ENCODE assay signal across 22 cellular contexts in genomic region chr5:173486826-173487225, GRCh38.
DNase-seq lines count a peak whose midpoint lies in the region; ATAC-seq and TF ChIP-seq lines count a peak whose summit lies in the region.
"Had no signal": no experiment of that assay in that cellular context is flagged by ENCODE, and none has a peak within 500 bp of the region (broad histone marks: within the 10 kb centered on the region; RNA-seq: fewer than 3 reads in every experiment).

No MANE protein-coding gene starts in this region.

- H3K4ac ChIP-seq in IMR-90 (ENCODE audit: low read depth, low read length) = no peak overlapping the region

- H3K9me1 ChIP-seq in IMR-90 (ENCODE audit: insufficient read depth, low read length) = no peaks in the 10 kb centered on the region

- TF ChIP-seq CTCF in IMR-90 (conservative IDR thresholded peaks at IDR 0.05; ENCODE audit: low read depth, low read length) (no peak), mammary epithelial cell (conservative IDR thresholded peaks at IDR 0.05 in 1 of 2, IDR thresholded peaks at IDR 0.05 in 1 of 2; ENCODE audit: extremely low read depth in 1 of 2, insufficient read depth in 1 of 2, low read depth in 1 of 2, low read length in 2 of 2) (no peak), fibroblast of villous mesenchyme (IDR thresholded peaks at IDR 0.05; ENCODE audit: insufficient read depth, low read depth, low read length) (no peak), sigmoid colon (IDR thresholded peaks at IDR 0.05) (no peak)

- H3K9ac ChIP-seq in IMR-90 (ENCODE audit: low read depth, low read length) (no peak overlapping the region), mammary epithelial cell (ENCODE audit: insufficient read depth, low read length) (no peak overlapping the region)
- H3K9ac ChIP-seq: BLaER1 treated with 17β-estradiol and CSF1 and Interleukin-3, amounts not matched to agents 10 nM and 100 nM had no signal

- H3K9me3 ChIP-seq in IMR-90 (ENCODE audit: control insufficient read depth, insufficient read depth, low read length) = no peaks in the 10 kb centered on the region
- H3K9me3 ChIP-seq in mammary epithelial cell (replicated peaks; ENCODE audit: insufficient read depth, low read length) = no peaks in the 10 kb centered on the region
- no peaks in the 10 kb centered on the region for H3K9me3 ChIP-seq in sigmoid colon
- H3K9me3 ChIP-seq: MG63 had no signal

- CTCF ChIA-PET in IMR-90 (lab: Yijun Ruan, JAX) = interaction anchor here (0.6 kb wide), 1 partner anchor 95 kb away, joined by 4 read pairs; no protein-coding TSS in a partner anchor
- CTCF ChIA-PET in mammary epithelial cell (lab: Charles Lee; ENCODE audit: low non-redundant PET) = no interaction called here

- POLR2A ChIA-PET in IMR-90 (lab: Charles Lee; ENCODE audit: unreplicated experiment) = no interaction called here

- no TSS peak for BruUV-seq in IMR-90 (replicated peaks; lab: Mats Ljungman, UMichigan)
- BruUV-seq in mammary epithelial cell (replicated peaks; lab: Mats Ljungman, UMichigan) = no TSS peak

- DNase-seq in IMR-90 = no peak
- DNase-seq in mammary epithelial cell = no peak
- peak; percentile 18 for DNase-seq in fibroblast of villous mesenchyme (ENCODE audit: low read depth)
- DNase-seq in sigmoid colon = no peak
- DNase-seq: CD4-positive, alpha-beta memory T cell; DND-41; GOT3; Kasumi-1; MG63; NCI-H1048; NCI-H1417 treated with DMSO at 0.1 percent for 48 hours; NCI-H187 treated with DMSO at 0.1 percent for 48 hours; NCI-H2107; NCI-H69; SHP77 treated with DMSO at 0.1 percent for 48 hours had no signal

- no peak overlapping the region for H4K8ac ChIP-seq in IMR-90 (ENCODE audit: low read depth in 2 of 2, low read length in 2 of 2)

- H3K18ac ChIP-seq in IMR-90 (ENCODE audit: low read depth, low read length) = no peak overlapping the region

- no peak overlapping the region for H2BK20ac ChIP-seq in IMR-90 (ENCODE audit: low read depth, low read length)

- ATAC-seq in IMR-90 (ENCODE audit: low read depth) (no peak), GM21528 (IDR thresholded peaks at IDR 0.05; ENCODE audit: low FRiP score, unreplicated experiment) (no peak), GM21423 (IDR thresholded peaks at IDR 0.05; ENCODE audit: unreplicated experiment) (no peak), HG02852 (IDR thresholded peaks at IDR 0.05; ENCODE audit: unreplicated experiment) (no peak)
- ATAC-seq: GM12878 had no signal

- dilution Hi-C loops in IMR-90 (cut with HindIII; ENCODE audit: low sequenced_read_pairs, unreplicated experiment) (no loop called here), mammary epithelial cell (cut with HindIII; ENCODE audit: low sequenced_read_pairs) (no loop called here)

- no peak overlapping the region for H3K14ac ChIP-seq in IMR-90 (replicated peaks; ENCODE audit: low read depth, low read length)

- no peaks in the 10 kb centered on the region for H3K79me1 ChIP-seq in IMR-90 (ENCODE audit: low read depth in 1 of 2, low read length in 2 of 2)

- TF ChIP-seq POLR2A in IMR-90 (IDR thresholded peaks at IDR 0.05; ENCODE audit: low read depth, low read length) (no peak), sigmoid colon (IDR thresholded peaks at IDR 0.05) (no peak)

- WGBS in IMR-90 (ENCODE audit: extremely low coverage in 2 of 2, insufficient read length in 1 of 2), 2 experiments = 100% methylated on average over 1 of the region's 3 CpGs; no CpG with 5 or more reads in 1 of the 2 experiments
- WGBS in mammary epithelial cell (ENCODE audit: low coverage, missing lambda C conversion rate) = 38% methylated on average over 3 of the region's 3 CpGs
- WGBS in sigmoid colon, 2 donors = 75 to 85% methylated on average over 3 of the region's 3 CpGs

- H3K4me3 ChIP-seq in IMR-90 (ENCODE audit: insufficient read depth, low read depth, low read length) (no peak overlapping the region), mammary epithelial cell (replicated peaks in 1 of 3; ENCODE audit: insufficient read depth in 1 of 3, low read depth in 2 of 3, low read length in 3 of 3) (no peak overlapping the region), fibroblast of villous mesenchyme (ENCODE audit: low read depth, low read length) (no peak overlapping the region), sigmoid colon (no peak overlapping the region)
- H3K4me3 ChIP-seq: BLaER1 treated with 17β-estradiol and CSF1 and Interleukin-3, amounts not matched to agents 10 nM and 100 nM; GM12878; MG63; SK-N-MC had no signal

- H2AFZ ChIP-seq in IMR-90 (replicated peaks; ENCODE audit: low read length, poor library complexity) (no peak overlapping the region), mammary epithelial cell (ENCODE audit: low read depth, low read length) (peak overlapping the region; percentile 50)

- H3K4me2 ChIP-seq in IMR-90 (ENCODE audit: low read depth, low read length) = no peak overlapping the region
- no peak overlapping the region for H3K4me2 ChIP-seq in mammary epithelial cell (ENCODE audit: insufficient read depth, low read depth, low read length)
- H3K4me2 ChIP-seq: BLaER1 treated with 17β-estradiol and CSF1 and Interleukin-3, amounts not matched to agents 10 nM and 100 nM had no signal

- H2BK5ac ChIP-seq in IMR-90 (ENCODE audit: low read depth, low read length, poor library complexity, severe bottlenecking) = no peak overlapping the region

- TF ChIP-seq EP300 in sigmoid colon (IDR thresholded peaks at IDR 0.05) = peak in 1 of 4 donors; percentile 8

- H2BK120ac ChIP-seq in IMR-90 (ENCODE audit: low read depth, low read length) = no peak overlapping the region

- intact Hi-C loops in IMR-90 (cut with micrococcal nuclease) (no loop called here), mammary epithelial cell (cut with micrococcal nuclease) (no loop called here), sigmoid colon (cut with DNase I) (no loop called here)

- H3K36me3 ChIP-seq in IMR-90 (ENCODE audit: control insufficient read depth, insufficient read depth, low read length) (no peaks in the 10 kb centered on the region), mammary epithelial cell (ENCODE audit: insufficient read depth, low read length) (no peaks in the 10 kb centered on the region), sigmoid colon (no peaks in the 10 kb centered on the region)
- H3K36me3 ChIP-seq: MG63 had no signal

- H3K27me3 ChIP-seq in IMR-90 (ENCODE audit: control insufficient read depth, insufficient read depth, low read length) (no peaks in the 10 kb centered on the region), mammary epithelial cell (ENCODE audit: insufficient read depth, low read length) (no peaks in the 10 kb centered on the region), sigmoid colon (no peaks in the 10 kb centered on the region)
- H3K27me3 ChIP-seq: BLaER1 treated with 17β-estradiol and CSF1 and Interleukin-3, amounts not matched to agents 10 nM and 100 nM; MG63 had no signal

- no peak overlapping the region for H4K91ac ChIP-seq in IMR-90 (ENCODE audit: insufficient read depth, low read depth, low read length)

- H4K5ac ChIP-seq in IMR-90 (ENCODE audit: low read depth, low read length) = no peak overlapping the region

- no peak overlapping the region for H2AK5ac ChIP-seq in IMR-90 (ENCODE audit: low read depth, low read length)

- no peaks in the 10 kb centered on the region for H3K79me2 ChIP-seq in mammary epithelial cell (ENCODE audit: insufficient read depth, low read length)

- no peak for TF ChIP-seq RAD21 in IMR-90 (IDR thresholded peaks at IDR 0.05; ENCODE audit: low read length)

- in situ Hi-C loops in IMR-90 (cut with MboI; ENCODE audit: low sequenced_read_pairs) (no loop called here), mammary epithelial cell (cut with MboI; ENCODE audit: low sequenced_read_pairs in 2 of 2) (no loop called here)

- no peak overlapping the region for H3K23ac ChIP-seq in IMR-90 (ENCODE audit: low read depth, low read length)

- peak overlapping the region; percentile 11 for H2AK9ac ChIP-seq in IMR-90 (replicated peaks; ENCODE audit: low read depth, low read length, poor library complexity)

- H3K27ac ChIP-seq in IMR-90 (ENCODE audit: insufficient read depth, low read length) (no peak overlapping the region), mammary epithelial cell (ENCODE audit: insufficient read depth, low read depth, low read length) (no peak overlapping the region), sigmoid colon (peak overlapping the region; percentile 37 to 84 (median 76))
- H3K27ac ChIP-seq: BLaER1 treated with 17β-estradiol and CSF1 and Interleukin-3, amounts not matched to agents 10 nM and 100 nM; RWPE1; SK-N-MC had no signal

- H4K20me1 ChIP-seq in IMR-90 (ENCODE audit: insufficient read depth, low read length) (no peaks in the 10 kb centered on the region), mammary epithelial cell (ENCODE audit: insufficient read depth, low read length) (no peaks in the 10 kb centered on the region)
- H4K20me1 ChIP-seq: BLaER1 treated with 17β-estradiol and CSF1 and Interleukin-3, amounts not matched to agents 10 nM and 100 nM had no signal

- H3K4me1 ChIP-seq in IMR-90 (ENCODE audit: control insufficient read depth, insufficient read depth, low read length) (no peaks in the 10 kb centered on the region), mammary epithelial cell (ENCODE audit: insufficient read depth, low read length) (peaks cover 10% of the 10 kb centered on the region), sigmoid colon (peaks cover 0 to 31% (median 17%) of the 10 kb centered on the region in 4 donors)

- no peak overlapping the region for H3K56ac ChIP-seq in IMR-90 (ENCODE audit: extremely low read depth, insufficient read depth, low read length)

- no peak overlapping the region for H2BK15ac ChIP-seq in IMR-90 (ENCODE audit: low read depth, low read length)

TF ChIP-seq in IMR-90, 13 proteins besides CTCF, POLR2A, EP300 and RAD21 (continues in another document):
- TF ChIP-seq FOS (IDR thresholded peaks at IDR 0.05; ENCODE audit: low read depth, low read length) = no peak
- TF ChIP-seq MXI1 (IDR thresholded peaks at IDR 0.05; ENCODE audit: borderline replicate concordance, low read depth, low read length) = no peak
- no peak for TF ChIP-seq USF2 (IDR thresholded peaks at IDR 0.05; ENCODE audit: low read depth, low read length)
- no peak for TF ChIP-seq RFX5 (IDR thresholded peaks at IDR 0.05; ENCODE audit: low read depth, low read length)
- no peak for TF ChIP-seq MAZ (IDR thresholded peaks at IDR 0.05; ENCODE audit: borderline replicate concordance, low read depth, low read length)
- no peak for TF ChIP-seq CEBPB (IDR thresholded peaks at IDR 0.05; ENCODE audit: low read depth, low read length)
- TF ChIP-seq BHLHE40 (IDR thresholded peaks at IDR 0.05; ENCODE audit: low read depth, low read length) = no peak
- no peak for TF ChIP-seq SMC3 (IDR thresholded peaks at IDR 0.05; ENCODE audit: low read depth, low read length)
- TF ChIP-seq CHD1 (IDR thresholded peaks at IDR 0.05; ENCODE audit: low read depth, low read length) = no peak

Comparison
In these comparisons a context has a peak if more than half of its experiments do, and no peak if none do; other contexts are left out.
1. H3K27ac ChIP-seq: peak in sigmoid colon (4 of 4); none in IMR-90 (single experiment) and mammary epithelial cell (single experiment).